Comparison of ENCODE assay signal across 8 cellular contexts in the genomic region with DNA sequence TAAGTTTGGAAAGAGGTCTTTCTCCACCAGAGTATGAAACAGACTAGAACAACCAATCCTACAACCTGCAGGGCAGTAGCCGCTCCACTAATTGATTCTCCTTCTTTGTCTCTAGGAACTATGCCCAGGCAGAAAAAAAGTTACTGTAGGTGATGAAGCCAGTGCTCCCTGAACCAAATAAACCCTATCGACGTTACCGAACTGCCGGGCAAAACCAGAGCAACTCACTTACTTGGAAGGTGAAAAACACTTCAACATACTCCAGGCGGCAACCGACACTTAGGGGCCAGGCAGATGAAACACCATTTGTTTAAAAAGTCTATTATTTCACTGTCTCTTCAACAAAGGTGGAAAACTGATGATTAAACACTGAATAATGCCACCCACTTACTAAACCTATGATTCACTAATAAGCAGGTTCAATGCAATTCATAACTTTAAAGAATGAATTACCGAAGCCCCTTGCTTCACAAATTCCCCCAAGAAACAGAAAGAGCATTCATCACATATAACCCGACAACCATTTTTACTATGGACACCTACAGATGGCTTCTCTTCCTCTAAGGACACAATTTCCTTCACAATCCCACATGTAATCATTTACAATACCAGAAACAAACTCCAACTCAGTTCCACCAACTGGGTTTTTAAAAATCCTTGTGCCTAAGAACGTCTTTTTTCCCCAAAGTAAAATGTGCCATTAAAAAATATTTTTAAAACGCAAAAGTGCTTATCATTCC. TPM values are rescaled to one million over a fixed set of nuclear protein-coding genes. Genes with fewer than 3 reads are reported as not detected.
DNase-seq lines count a peak whose midpoint lies in the region; ATAC-seq and TF ChIP-seq lines count a peak whose summit lies in the region.

No MANE protein-coding gene starts in this region.

- intact Hi-C loops in heart right ventricle (cut with DNase I) (loop anchor here in 9 of 10 donors (2.0 to 10.0 kb wide), 10 partner anchors 86 to 678 kb away; a partner anchor contains a TSS), cardiac septum (cut with DNase I) (loop anchor here (5.0 to 10.0 kb wide), 3 partner anchors 162 to 419 kb away; no protein-coding TSS in a partner anchor), activated B cell treated with CpG ODN at 0.5 μM for 24 hours (cut with micrococcal nuclease) (loop anchor here (1.0 to 5.0 kb wide), 8 partner anchors 18 to 661 kb away; no protein-coding TSS in a partner anchor)

- H3K27ac ChIP-seq in heart right ventricle: peak overlapping the region in 9 of 10 donors; percentile 93 to 99 (median 97)
- H3K27ac ChIP-seq in neuronal stem cell (replicated peaks; ENCODE audit: low read length): peak overlapping the region; percentile 85

- H3K4me3 ChIP-seq in heart right ventricle (peak overlapping the region; percentile 83 to 96 (median 90)), epithelial cell of esophagus (ENCODE audit: low read length) (peak overlapping the region; percentile 81), neuronal stem cell (ENCODE audit: low read length in 2 of 2) (peak overlapping the region; percentile 92 to 99)

- H4K8ac ChIP-seq in neuronal stem cell (ENCODE audit: low read depth, low read length): no peak overlapping the region

- no peak overlapping the region for H2AK5ac ChIP-seq in neuronal stem cell (ENCODE audit: low read depth, low read length)

- no peak overlapping the region for H4K91ac ChIP-seq in neuronal stem cell (ENCODE audit: low read depth, low read length, poor library complexity)

- H3K36me3 Mint-ChIP-seq in activated B cell treated with CpG ODN at 0.5 μM for 24 hours (ENCODE audit: low read depth): peaks cover 11% of the 10 kb centered on the region

- H2BK5ac ChIP-seq in neuronal stem cell (ENCODE audit: low read length): no peak overlapping the region

- TF ChIP-seq CTCF in heart right ventricle (IDR thresholded peaks at IDR 0.05): no peak
- TF ChIP-seq CTCF in activated B cell treated with CpG ODN at 0.5 μM for 24 hours (IDR thresholded peaks at IDR 0.05): no peak
- TF ChIP-seq CTCF in epithelial cell of esophagus (IDR thresholded peaks at IDR 0.05; ENCODE audit: insufficient read depth, low read depth, low read length, missing control alignments): no peak

- H3K4me2 ChIP-seq in neuronal stem cell (ENCODE audit: insufficient read depth, low read length, poor library complexity, severe bottlenecking): peak overlapping the region; percentile 46

- WGBS in heart right ventricle, 2 donors: 8 to 9% methylated on average over 11 of the region's 11 CpGs
- WGBS in neuronal stem cell (ENCODE audit: extremely low coverage in 2 of 2, insufficient read length in 2 of 2, insufficient replicate concordance in 1 of 2), 2 donors: no CpG with 5 or more reads among the region's 11 CpGs

- no peak overlapping the region for H3K9ac ChIP-seq in neuronal stem cell (ENCODE audit: low read depth, low read length, poor library complexity)

- H3K4ac ChIP-seq in neuronal stem cell (ENCODE audit: low read length): no peak overlapping the region

- H3K9me3 Mint-ChIP-seq in activated B cell treated with CpG ODN at 0.5 μM for 24 hours: no peaks in the 10 kb centered on the region

- H3K23ac ChIP-seq in neuronal stem cell (ENCODE audit: low read depth, low read length, poor library complexity): no peak overlapping the region

- H3K9me3 ChIP-seq in heart right ventricle (no peaks in the 10 kb centered on the region), neuronal stem cell (replicated peaks in 1 of 2; ENCODE audit: control insufficient read depth in 2 of 2, insufficient read depth in 1 of 2, low read depth in 1 of 2, low read length in 2 of 2) (no peaks in the 10 kb centered on the region)

- H2BK120ac ChIP-seq in neuronal stem cell (ENCODE audit: low read depth, low read length): no peak overlapping the region

- peaks cover 0 to 62% (median 53%) of the 10 kb centered on the region in 9 donors for H3K4me1 ChIP-seq in heart right ventricle
- H3K4me1 ChIP-seq in neuronal stem cell (ENCODE audit: control insufficient read depth in 2 of 2, insufficient read depth in 1 of 2, low read depth in 1 of 2, low read length in 2 of 2): peaks cover 9 to 14% of the 10 kb centered on the region in 2 donors

- H3K27me3 ChIP-seq in heart right ventricle (no peaks in the 10 kb centered on the region), neuronal stem cell (ENCODE audit: control insufficient read depth in 3 of 3, insufficient read depth in 3 of 3, low read depth in 1 of 3, low read length in 3 of 3) (no peaks in the 10 kb centered on the region)

- H3K4me1 Mint-ChIP-seq in activated B cell treated with CpG ODN at 0.5 μM for 24 hours: peaks cover 59% of the 10 kb centered on the region

- H3K14ac ChIP-seq in neuronal stem cell (ENCODE audit: low read length): no peak overlapping the region

- POLR2A ChIA-PET in activated B cell treated with CpG ODN at 0.5 μM for 24 hours (lab: Charles Lee): no interaction called here

- CTCF ChIA-PET in activated B cell treated with CpG ODN at 0.5 μM for 24 hours (lab: Charles Lee): interaction anchor here (1.0 kb wide), 1 partner anchor 199 kb away, joined by 3 read pairs; no protein-coding TSS in a partner anchor

- H3K4me3 Mint-ChIP-seq in activated B cell treated with CpG ODN at 0.5 μM for 24 hours: peak overlapping the region; percentile 81

- peak overlapping the region; percentile 76 for H2AFZ ChIP-seq in neuronal stem cell (ENCODE audit: low read length)

- DNase-seq in heart right ventricle: no peak
- no peak for DNase-seq in cardiac septum (ENCODE audit: low spot score)
- DNase-seq in activated B cell treated with CpG ODN at 0.5 μM for 24 hours: no peak
- DNase-seq in epithelial cell of esophagus (ENCODE audit: low read depth): peak; percentile 74
- DNase-seq in neuronal stem cell (ENCODE audit: low spot score): no peak
- no peak for DNase-seq in NCI-H2107 treated with DMSO at 0.1 percent for 48 hours (lab: John Stamatoyannopoulos, UW; ENCODE audit: unreplicated experiment)
- DNase-seq in NCI-H2029 treated with DMSO at 0.1 percent for 48 hours (lab: John Stamatoyannopoulos, UW): no peak

- H2BK12ac ChIP-seq in neuronal stem cell (ENCODE audit: low read length): no peak overlapping the region

- ATAC-seq in heart right ventricle: no peak
- no peak for ATAC-seq in activated B cell treated with CpG ODN at 0.5 μM for 24 hours (ENCODE audit: low read depth)
- no peak for ATAC-seq in HG03025 (IDR thresholded peaks at IDR 0.05; ENCODE audit: low FRiP score, unreplicated experiment)

- no peak overlapping the region for H2BK15ac ChIP-seq in neuronal stem cell (ENCODE audit: low read length)

- H3K27ac Mint-ChIP-seq in activated B cell treated with CpG ODN at 0.5 μM for 24 hours: peak overlapping the region; percentile 88

- H3K36me3 ChIP-seq in heart right ventricle: no peaks in the 10 kb centered on the region
- H3K36me3 ChIP-seq in neuronal stem cell (replicated peaks in 1 of 2; ENCODE audit: control insufficient read depth in 2 of 2, insufficient read depth in 2 of 2, low read length in 2 of 2): no peaks in the 10 kb centered on the region

- H3K18ac ChIP-seq in neuronal stem cell (ENCODE audit: low read length): no peak overlapping the region

- H3K79me1 ChIP-seq in neuronal stem cell (ENCODE audit: low read depth, low read length): peaks cover 1% of the 10 kb centered on the region

- no peaks in the 10 kb centered on the region for H3K27me3 Mint-ChIP-seq in activated B cell treated with CpG ODN at 0.5 μM for 24 hours

RNA-seq across cellular contexts. Expression of a gene that starts 1.5 kb away (rescaled TPM):
- 10 to 100 TPM; 13.6 to 40.3 (median 17.9) TPM for total RNA-seq in heart right ventricle
- polyA plus RNA-seq in heart right ventricle: 1 to 10 TPM; 3.2 to 4.5 TPM
- total RNA-seq in cardiac septum: 16.7 TPM
- total RNA-seq in activated B cell treated with CpG ODN at 0.5 μM for 24 hours: 24.6 and 26.6 TPM in 2 replicates
- polyA plus RNA-seq in neuronal stem cell (2013, experiment 1 of 2): 37.9 TPM
- polyA plus RNA-seq in neuronal stem cell (2013, experiment 2 of 2): 39.2 TPM
